ENCODE assay signal across 9 cellular contexts in the genomic region with DNA sequence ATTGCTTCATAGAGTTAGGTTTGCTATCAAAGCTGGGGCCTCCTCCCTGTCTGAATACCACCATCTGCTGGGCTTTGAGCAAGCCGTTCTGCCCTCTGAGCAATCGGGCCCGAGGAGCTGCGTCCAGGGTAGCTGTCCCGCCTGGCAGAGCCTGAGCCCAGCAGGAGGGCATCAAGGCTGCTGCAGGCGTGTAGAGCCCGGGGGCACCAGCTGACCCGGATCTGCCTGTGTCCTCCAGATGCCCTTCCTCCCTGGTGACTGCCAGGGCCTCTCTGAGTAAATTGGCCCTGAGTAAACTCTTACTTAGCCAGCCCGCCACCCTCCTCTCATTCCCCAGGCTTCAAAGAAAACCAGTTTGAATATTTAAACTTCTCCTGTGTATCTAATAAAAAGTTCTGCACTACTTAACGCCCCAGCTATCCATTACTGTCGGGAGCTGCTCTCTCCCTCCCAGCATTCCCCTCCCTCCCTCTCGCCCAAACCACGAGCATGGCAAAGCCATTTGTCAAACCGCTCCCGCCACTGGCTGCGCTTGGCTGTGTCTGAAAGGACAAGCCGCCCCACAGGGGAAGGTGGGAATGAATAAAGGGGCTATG. TPM values are rescaled to one million over a fixed set of nuclear protein-coding genes. Genes with fewer than 3 reads are reported as not detected.
DNase-seq lines count a peak whose midpoint lies in the region; TF ChIP-seq lines count a peak whose summit lies in the region.
"Had no signal": no experiment of that assay in that cellular context is flagged by ENCODE, and none has a peak within 500 bp of the region (broad histone marks: within the 10 kb centered on the region; RNA-seq: fewer than 3 reads in every experiment).

No MANE protein-coding gene starts in this region.

- no peak overlapping the region for H3K4me2 ChIP-seq in mammary epithelial cell (ENCODE audit: insufficient read depth, low read depth, low read length)

- intact Hi-C loops in mammary epithelial cell (cut with micrococcal nuclease): no loop called here
- intact Hi-C loops in thyroid gland (cut with DNase I): no loop called here
- intact Hi-C loops in CD4-positive, alpha-beta memory T cell (cut with micrococcal nuclease): no loop called here

- H3K27me3 Mint-ChIP-seq in CD4-positive, alpha-beta memory T cell: no peaks in the 10 kb centered on the region

- H3K9me3 Mint-ChIP-seq in CD4-positive, alpha-beta memory T cell: no peaks in the 10 kb centered on the region

- no peak overlapping the region for H3K9ac ChIP-seq in mammary epithelial cell (ENCODE audit: insufficient read depth, low read length)

- DNase-seq in T47D (ENCODE audit: low read depth in 1 of 2, low spot score in 1 of 2) (peak; percentile 48 to 55), mammary epithelial cell (no peak), SK-MEL-5 (ENCODE audit: low read depth, low spot score) (peak; percentile 35), kidney tubule cell (ENCODE audit: low spot score) (peak; percentile 15), thyroid gland (peak; percentile 82 to 88), NCI-H1694 treated with DMSO at 0.1 percent for 48 hours (lab: John Stamatoyannopoulos, UW) (no peak), erythroblast (lab: John Stamatoyannopoulos, UW) (no peak)
- DNase-seq in CD4-positive, alpha-beta memory T cell: no peak

- BruUV-seq in mammary epithelial cell (replicated peaks; lab: Mats Ljungman, UMichigan): no TSS peak

- no peak overlapping the region for H3K27ac ChIP-seq in mammary epithelial cell (ENCODE audit: insufficient read depth, low read depth, low read length)
- H3K27ac ChIP-seq in thyroid gland: peak overlapping the region; percentile 72 to 93 (median 89)
- no peak overlapping the region for H3K27ac ChIP-seq in CD4-positive, alpha-beta memory T cell (ENCODE audit: low read depth, low read length)

- H3K36me3 ChIP-seq in mammary epithelial cell (ENCODE audit: insufficient read depth, low read length): no peaks in the 10 kb centered on the region
- H3K36me3 ChIP-seq in thyroid gland: peaks cover 3 to 6% of the 10 kb centered on the region in 2 donors
- no peaks in the 10 kb centered on the region for H3K36me3 ChIP-seq in CD4-positive, alpha-beta memory T cell (ENCODE audit: insufficient read depth, low read length)

- H3K27me3 ChIP-seq in mammary epithelial cell (ENCODE audit: insufficient read depth, low read length) (no peaks in the 10 kb centered on the region), thyroid gland (no peaks in the 10 kb centered on the region)
- H3K27me3 ChIP-seq in CD4-positive, alpha-beta memory T cell (ENCODE audit: insufficient read depth, low read length): no peaks in the 10 kb centered on the region
- H3K27me3 ChIP-seq: dorsolateral prefrontal cortex had no signal

- no peaks in the 10 kb centered on the region for H4K20me1 ChIP-seq in mammary epithelial cell (ENCODE audit: insufficient read depth, low read length)

- no peak overlapping the region for H3K27ac Mint-ChIP-seq in CD4-positive, alpha-beta memory T cell

- dilution Hi-C loops in mammary epithelial cell (cut with HindIII; ENCODE audit: low sequenced_read_pairs): no loop called here

- WGBS in mammary epithelial cell (ENCODE audit: low coverage, missing lambda C conversion rate): 55% methylated on average over 12 of the region's 17 CpGs
- WGBS in thyroid gland, 2 donors: 22 to 29% methylated on average over 12 to 15 of the region's 17 CpGs

- H3K4me3 ChIP-seq in mammary epithelial cell (replicated peaks in 1 of 3; ENCODE audit: insufficient read depth in 1 of 3, low read depth in 2 of 3, low read length in 3 of 3) (no peak overlapping the region), thyroid gland (replicated peaks in 1 of 3) (no peak overlapping the region)
- H3K4me3 ChIP-seq in CD4-positive, alpha-beta memory T cell (ENCODE audit: low read length in 2 of 2): no peak overlapping the region

- CTCF ChIA-PET in mammary epithelial cell (lab: Charles Lee; ENCODE audit: low non-redundant PET): no interaction called here
- CTCF ChIA-PET in CD4-positive, alpha-beta memory T cell (lab: Charles Lee; ENCODE audit: partially characterized antibody): interaction anchor here (1.0 to 1.3 kb wide), 2 partner anchors 9 to 37 kb away, joined by 3 to 4 read pairs; no protein-coding TSS in a partner anchor

- no peak for TF ChIP-seq CTCF in mammary epithelial cell (conservative IDR thresholded peaks at IDR 0.05 in 1 of 2, IDR thresholded peaks at IDR 0.05 in 1 of 2; ENCODE audit: extremely low read depth in 1 of 2, insufficient read depth in 1 of 2, low read depth in 1 of 2, low read length in 2 of 2)
- no peak for TF ChIP-seq CTCF in thyroid gland (IDR thresholded peaks at IDR 0.05)

- no peak overlapping the region for H2AFZ ChIP-seq in mammary epithelial cell (ENCODE audit: low read depth, low read length)

- H3K79me2 ChIP-seq in mammary epithelial cell (ENCODE audit: insufficient read depth, low read length): no peaks in the 10 kb centered on the region

- H3K4me1 ChIP-seq in mammary epithelial cell (ENCODE audit: insufficient read depth, low read length) (no peaks in the 10 kb centered on the region), thyroid gland (peaks cover 11 to 19% of the 10 kb centered on the region in 2 donors)
- peaks cover under 1% of the 10 kb centered on the region for H3K4me1 ChIP-seq in CD4-positive, alpha-beta memory T cell (ENCODE audit: insufficient read depth, low read length)

- no peaks in the 10 kb centered on the region for H3K9me3 ChIP-seq in mammary epithelial cell (replicated peaks; ENCODE audit: insufficient read depth, low read length)
- no peaks in the 10 kb centered on the region for H3K9me3 ChIP-seq in thyroid gland
- H3K9me3 ChIP-seq in CD4-positive, alpha-beta memory T cell (ENCODE audit: control insufficient read depth in 1 of 2, low read length in 2 of 2): no peaks in the 10 kb centered on the region

- H3K4me3 Mint-ChIP-seq in CD4-positive, alpha-beta memory T cell: no peak overlapping the region

- POLR2A ChIA-PET in CD4-positive, alpha-beta memory T cell (lab: Charles Lee; ENCODE audit: partially characterized antibody): no interaction called here

- in situ Hi-C loops in T47D (cut with HindIII; ENCODE audit: low pct_unique_long_range_greater_than_20kb, low sequenced_read_pairs): no loop called here
- in situ Hi-C loops in mammary epithelial cell (cut with MboI; ENCODE audit: low sequenced_read_pairs in 2 of 2): no loop called here
- in situ Hi-C loops in SK-MEL-5 (cut with HindIII; ENCODE audit: low pct_unique_long_range_greater_than_20kb, low sequenced_read_pairs): no loop called here

- peaks cover 0 to 12% (median 5%) of the 10 kb centered on the region in 4 donors for H3K4me1 Mint-ChIP-seq in CD4-positive, alpha-beta memory T cell

- TF ChIP-seq POLR2A in thyroid gland (IDR thresholded peaks at IDR 0.05) (peak in 1 of 2 donors; percentile 33), erythroblast (IDR thresholded peaks at IDR 0.05; ENCODE audit: low read length) (no peak)

- H3K36me3 Mint-ChIP-seq in CD4-positive, alpha-beta memory T cell: peaks cover 11 to 20% of the 10 kb centered on the region in 2 donors

RNA-seq across cellular contexts. Expression of a gene that starts 16.4 kb away (rescaled TPM):
- total RNA-seq in mammary epithelial cell (100 to 1,000 TPM in 1 of 2 donors, 10 to 100 TPM in 1; 35.3 to 116 TPM), thyroid gland (100 to 1,000 TPM; 165 to 221 (median 193) TPM)
- 70.6 TPM for polyA plus RNA-seq in mammary epithelial cell
- 121 TPM for polyA minus RNA-seq in mammary epithelial cell
- total RNA-seq in SK-MEL-5 (2014; rRNA removed; shearing (Covaris generic)): 39.3 and 46.2 TPM in 2 replicates
- 23.9 and 26.8 TPM in 2 replicates for polyA plus RNA-seq in SK-MEL-5 (2015; cell fraction: cytosol; rRNA removed)
- 1,929 and 2,020 TPM in 2 replicates for polyA plus RNA-seq in SK-MEL-5 (2015; cell fraction: nucleus; rRNA removed)
- 100 to 1,000 TPM; 340 to 343 TPM for total RNA-seq in CD4-positive, alpha-beta memory T cell
- polyA plus RNA-seq in CD4-positive, alpha-beta memory T cell: 10 to 100 TPM; 75.1 to 99.2 TPM

RNA-seq across cellular contexts. Expression of a gene that starts 29.7 kb away (rescaled TPM):
- under 1 TPM; 0.33 to 0.50 TPM for total RNA-seq in mammary epithelial cell
- 0.74 TPM for polyA plus RNA-seq in mammary epithelial cell
- polyA minus RNA-seq in mammary epithelial cell: not detected
- not detected in 2 replicates for total RNA-seq in SK-MEL-5 (2014; rRNA removed; shearing (Covaris generic))
- polyA plus RNA-seq in SK-MEL-5 (2015; cell fraction: cytosol; rRNA removed): not detected in 2 replicates
- polyA plus RNA-seq in SK-MEL-5 (2015; cell fraction: nucleus; rRNA removed): not detected in 2 replicates
- total RNA-seq in thyroid gland: 100 to 1,000 TPM in 3 of 4 donors, 10 to 100 TPM in 1; 63.6 to 150 (median 127) TPM
- not detected for total RNA-seq in CD4-positive, alpha-beta memory T cell
- under 1 TPM in 1 of 2 donors, not detected in 1; 0.11 TPM for polyA plus RNA-seq in CD4-positive, alpha-beta memory T cell

RNA-seq across cellular contexts. Expression of a gene that starts 46.0 kb away (rescaled TPM):
- total RNA-seq in mammary epithelial cell (10 to 100 TPM; 63.5 to 89.5 TPM), thyroid gland (100 to 1,000 TPM in 1 of 4 donors, 10 to 100 TPM in 3; 47.3 to 103 (median 78.9) TPM)
- 62.4 TPM for polyA plus RNA-seq in mammary epithelial cell
- 78.2 TPM for polyA minus RNA-seq in mammary epithelial cell
- 27.0 and 37.4 TPM in 2 replicates for total RNA-seq in SK-MEL-5 (2014; rRNA removed; shearing (Covaris generic))
- polyA plus RNA-seq in SK-MEL-5 (2015; cell fraction: cytosol; rRNA removed): 47.7 and 60.8 TPM in 2 replicates
- polyA plus RNA-seq in SK-MEL-5 (2015; cell fraction: nucleus; rRNA removed): 14.8 and 20.8 TPM in 2 replicates
- total RNA-seq in CD4-positive, alpha-beta memory T cell: 10 to 100 TPM; 12.1 TPM
- polyA plus RNA-seq in CD4-positive, alpha-beta memory T cell: 10 to 100 TPM; 19.9 to 23.4 TPM

RNA-seq across cellular contexts. Expression of a gene that starts 50.3 kb away (rescaled TPM):
- 10 to 100 TPM; 11.2 to 46.2 TPM for total RNA-seq in mammary epithelial cell
- polyA plus RNA-seq in mammary epithelial cell: 15.6 TPM
- polyA minus RNA-seq in mammary epithelial cell: 14.1 TPM
- 9.3 and 10.2 TPM in 2 replicates for total RNA-seq in SK-MEL-5 (2014; rRNA removed; shearing (Covaris generic))
- 8.4 and 9.6 TPM in 2 replicates for polyA plus RNA-seq in SK-MEL-5 (2015; cell fraction: cytosol; rRNA removed)
- polyA plus RNA-seq in SK-MEL-5 (2015; cell fraction: nucleus; rRNA removed): 6.3 and 20.2 TPM in 2 replicates
- 10 to 100 TPM; 19.3 to 55.8 (median 45.2) TPM for total RNA-seq in thyroid gland
- 1 to 10 TPM; 1.9 to 2.0 TPM for total RNA-seq in CD4-positive, alpha-beta memory T cell
- 1 to 10 TPM; 1.6 to 1.9 TPM for polyA plus RNA-seq in CD4-positive, alpha-beta memory T cell

Comparison
In these comparisons a context has a peak if more than half of its experiments do, and no peak if none do; other contexts are left out.
1. DNase-seq: peak in T47D (2 of 2), SK-MEL-5 (single experiment), kidney tubule cell (single experiment) and thyroid gland (2 of 2); none in mammary epithelial cell (single experiment), NCI-H1694 treated with DMSO at 0.1 percent for 48 hours (single experiment), erythroblast (0 of 2) and CD4-positive, alpha-beta memory T cell (0 of 5).
2. H3K27ac ChIP-seq: peak in thyroid gland (3 of 3); none in mammary epithelial cell (single experiment) and CD4-positive, alpha-beta memory T cell (single experiment).
3. RNA of a gene that starts 29.7 kb away (total RNA-seq): 63.6 to 150 TPM in thyroid gland; 0.33 to 0.50 TPM in mammary epithelial cell, not detected in SK-MEL-5 and not detected in CD4-positive, alpha-beta memory T cell; every median in the first group is over 10 times any median in the second.